8 cellular contexts compared by ENCODE assay signal in genomic region chr2:69582582-69583176, GRCh38.
DNase-seq lines count a peak whose midpoint lies in the region; ATAC-seq and TF ChIP-seq lines count a peak whose summit lies in the region.

No MANE protein-coding gene starts in this region.

- H3K4me1 Mint-ChIP-seq in activated CD8-positive, alpha-beta T cell treated with anti-CD3 and anti-CD28 coated beads for 36 hours (ENCODE audit: low read depth) = peaks cover 82% of the 10 kb centered on the region
- peaks cover 67% of the 10 kb centered on the region for H3K4me1 Mint-ChIP-seq in activated T-helper 2 cell treated with anti-CD3 and anti-CD28 coated beads, Interferon-gamma antibody, Interleukin-2, Interleukin-4, amounts not matched to agents 10 μg/mL and 5 μg/mL and 100 μg/mL, durations not matched to agents 14 hours and 24 hours and 36 hours (ENCODE audit: low read depth)

- TF ChIP-seq CTCF in activated CD8-positive, alpha-beta T cell treated with anti-CD3 and anti-CD28 coated beads for 36 hours (IDR thresholded peaks at IDR 0.05) = no peak

- DNase-seq in Right ventricle myocardium inferior (ENCODE audit: missing footprints) (no peak), cardiac septum (ENCODE audit: low spot score) (no peak), iris pigment epithelial cell (ENCODE audit: low read depth) (peak; percentile 47), NCI-H774 (lab: John Stamatoyannopoulos, UW) (no peak)
- peak; percentile 33 for DNase-seq in activated CD8-positive, alpha-beta T cell treated with anti-CD3 and anti-CD28 coated beads for 36 hours
- no peak for DNase-seq in activated T-helper 2 cell treated with anti-CD3 and anti-CD28 coated beads, Interferon-gamma antibody, Interleukin-2, Interleukin-4, amounts not matched to agents 10 μg/mL and 5 μg/mL and 100 μg/mL, durations not matched to agents 14 hours and 24 hours and 36 hours (ENCODE audit: low spot score)

- no peaks in the 10 kb centered on the region for H3K27me3 Mint-ChIP-seq in activated CD8-positive, alpha-beta T cell treated with anti-CD3 and anti-CD28 coated beads for 36 hours
- H3K27me3 Mint-ChIP-seq in activated T-helper 2 cell treated with anti-CD3 and anti-CD28 coated beads, Interferon-gamma antibody, Interleukin-2, Interleukin-4, amounts not matched to agents 10 μg/mL and 5 μg/mL and 100 μg/mL, durations not matched to agents 14 hours and 24 hours and 36 hours (ENCODE audit: low read depth) = no peaks in the 10 kb centered on the region

- CTCF ChIA-PET in activated CD8-positive, alpha-beta T cell treated with anti-CD3 and anti-CD28 coated beads for 36 hours (lab: Charles Lee) = interaction anchor here (0.8 to 16.2 kb wide), 14 partner anchors 9 to 196 kb away, joined by 3 to 187 read pairs (median 4); no protein-coding TSS in a partner anchor

- POLR2A ChIA-PET in activated CD8-positive, alpha-beta T cell treated with anti-CD3 and anti-CD28 coated beads for 36 hours (lab: Charles Lee) = interaction anchor here (0.6 to 3.5 kb wide), 11 partner anchors 9 to 62 kb away, joined by 3 to 9 read pairs (median 3); no protein-coding TSS in a partner anchor

- H3K4me3 Mint-ChIP-seq in activated CD8-positive, alpha-beta T cell treated with anti-CD3 and anti-CD28 coated beads for 36 hours = peak overlapping the region; percentile 66
- no peak overlapping the region for H3K4me3 Mint-ChIP-seq in activated T-helper 2 cell treated with anti-CD3 and anti-CD28 coated beads, Interferon-gamma antibody, Interleukin-2, Interleukin-4, amounts not matched to agents 10 μg/mL and 5 μg/mL and 100 μg/mL, durations not matched to agents 14 hours and 24 hours and 36 hours (ENCODE audit: low read depth)

- peaks cover 29% of the 10 kb centered on the region for H3K36me3 Mint-ChIP-seq in activated CD8-positive, alpha-beta T cell treated with anti-CD3 and anti-CD28 coated beads for 36 hours (ENCODE audit: low read depth)
- peaks cover 21% of the 10 kb centered on the region for H3K36me3 Mint-ChIP-seq in activated T-helper 2 cell treated with anti-CD3 and anti-CD28 coated beads, Interferon-gamma antibody, Interleukin-2, Interleukin-4, amounts not matched to agents 10 μg/mL and 5 μg/mL and 100 μg/mL, durations not matched to agents 14 hours and 24 hours and 36 hours (ENCODE audit: low read depth)

- ATAC-seq in Right ventricle myocardium inferior (peak; percentile 66), HG03159 (IDR thresholded peaks at IDR 0.05; ENCODE audit: unreplicated experiment) (no peak), HG02763 (IDR thresholded peaks at IDR 0.05; ENCODE audit: unreplicated experiment) (no peak)
- ATAC-seq in activated CD8-positive, alpha-beta T cell treated with anti-CD3 and anti-CD28 coated beads for 36 hours = peak; percentile 23

- H3K27ac Mint-ChIP-seq in activated CD8-positive, alpha-beta T cell treated with anti-CD3 and anti-CD28 coated beads for 36 hours = peak overlapping the region; percentile 88
- no peak overlapping the region for H3K27ac Mint-ChIP-seq in activated T-helper 2 cell treated with anti-CD3 and anti-CD28 coated beads, Interferon-gamma antibody, Interleukin-2, Interleukin-4, amounts not matched to agents 10 μg/mL and 5 μg/mL and 100 μg/mL, durations not matched to agents 14 hours and 24 hours and 36 hours

- intact Hi-C loops in Right ventricle myocardium inferior (cut with DNase I) (no loop called here), cardiac septum (cut with DNase I) (no loop called here)
- intact Hi-C loops in activated CD8-positive, alpha-beta T cell treated with anti-CD3 and anti-CD28 coated beads for 36 hours (cut with micrococcal nuclease) = loop anchor here (2.0 to 5.0 kb wide), 2 partner anchors 26 to 60 kb away; partner anchors contain the start of gene AAK1
- intact Hi-C loops in activated T-helper 2 cell treated with anti-CD3 and anti-CD28 coated beads, Interferon-gamma antibody, Interleukin-2, Interleukin-4, amounts not matched to agents 10 μg/mL and 5 μg/mL and 100 μg/mL, durations not matched to agents 14 hours and 24 hours and 36 hours (cut with micrococcal nuclease) = loop anchor here (2.0 to 5.0 kb wide), 2 partner anchors 14 to 35 kb away; no protein-coding TSS in a partner anchor

- no peaks in the 10 kb centered on the region for H3K9me3 Mint-ChIP-seq in activated CD8-positive, alpha-beta T cell treated with anti-CD3 and anti-CD28 coated beads for 36 hours
- no peaks in the 10 kb centered on the region for H3K9me3 Mint-ChIP-seq in activated T-helper 2 cell treated with anti-CD3 and anti-CD28 coated beads, Interferon-gamma antibody, Interleukin-2, Interleukin-4, amounts not matched to agents 10 μg/mL and 5 μg/mL and 100 μg/mL, durations not matched to agents 14 hours and 24 hours and 36 hours

Comparison
In these comparisons a context has a peak if more than half of its experiments do, and no peak if none do; other contexts are left out.
1. ATAC-seq: peak in Right ventricle myocardium inferior (single experiment) and activated CD8-positive, alpha-beta T cell treated with anti-CD3 and anti-CD28 coated beads for 36 hours (single experiment); none in HG03159 (single experiment) and HG02763 (single experiment).
2. DNase-seq: peak in activated CD8-positive, alpha-beta T cell treated with anti-CD3 and anti-CD28 coated beads for 36 hours (single experiment) and iris pigment epithelial cell (single experiment); none in Right ventricle myocardium inferior (single experiment), cardiac septum (single experiment), activated T-helper 2 cell treated with anti-CD3 and anti-CD28 coated beads, Interferon-gamma antibody, Interleukin-2, Interleukin-4, amounts not matched to agents 10 μg/mL and 5 μg/mL and 100 μg/mL, durations not matched to agents 14 hours and 24 hours and 36 hours (single experiment) and NCI-H774 (single experiment).
3. intact Hi-C loops: an anchor here in activated CD8-positive, alpha-beta T cell treated with anti-CD3 and anti-CD28 coated beads for 36 hours (2.0 to 5.0 kb wide) and activated T-helper 2 cell treated with anti-CD3 and anti-CD28 coated beads, Interferon-gamma antibody, Interleukin-2, Interleukin-4, amounts not matched to agents 10 μg/mL and 5 μg/mL and 100 μg/mL, durations not matched to agents 14 hours and 24 hours and 36 hours (2.0 to 5.0 kb wide); none called in Right ventricle myocardium inferior and cardiac septum.